ENCODE assay signal across 12 cellular contexts in the genomic region with DNA sequence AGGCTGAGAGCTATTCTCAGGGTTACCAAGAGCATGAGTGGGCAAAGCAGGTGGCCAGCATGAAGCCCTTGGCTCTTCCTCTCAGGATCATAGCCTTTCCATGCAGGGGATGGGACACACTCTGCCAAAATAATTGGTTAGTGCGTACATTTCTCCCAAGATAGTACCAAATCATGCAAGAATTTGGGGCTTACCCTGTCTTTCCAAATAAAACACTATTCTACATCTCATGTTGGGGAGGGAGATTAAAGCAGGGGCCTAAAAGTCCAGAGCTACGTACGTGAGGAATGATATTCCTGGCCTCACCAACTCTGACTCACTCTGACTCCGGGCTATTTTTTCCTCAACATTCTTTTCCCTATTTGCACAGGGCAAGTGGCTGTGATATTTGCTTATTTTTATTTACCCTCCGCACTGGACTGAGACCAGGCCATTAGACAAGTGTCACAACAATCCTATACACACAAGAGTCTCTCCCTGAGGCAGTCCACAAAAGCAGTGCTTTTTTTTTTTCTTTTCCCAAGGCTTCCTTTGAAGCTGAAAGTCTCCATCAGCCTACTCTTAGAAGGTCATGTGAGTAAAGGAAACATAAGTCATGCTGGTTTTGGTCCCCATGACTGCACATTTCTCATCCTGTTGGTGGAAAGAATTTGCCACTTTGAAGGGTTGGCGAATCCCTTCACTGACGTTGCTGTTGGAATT. TPM values are rescaled to one million over a fixed set of nuclear protein-coding genes. Genes with fewer than 3 reads are reported as not detected.
DNase-seq lines count a peak whose midpoint lies in the region; ATAC-seq, FAIRE-seq and TF ChIP-seq lines count a peak whose summit lies in the region.
"Had no signal": no experiment of that assay in that cellular context is flagged by ENCODE, and none has a peak within 500 bp of the region (broad histone marks: within the 10 kb centered on the region; RNA-seq: fewer than 3 reads in every experiment).

No MANE protein-coding gene starts in this region.

- no peak for TF ChIP-seq POLR2A in H54 (IDR thresholded peaks at IDR 0.05; ENCODE audit: low read depth, low read length)

- peaks cover 11% of the 10 kb centered on the region for H3K4me1 ChIP-seq in adipocyte (ENCODE audit: control insufficient read depth, insufficient read depth, low read length)
- H3K4me1 ChIP-seq in hepatocyte (ENCODE audit: insufficient read depth): peaks cover 16% of the 10 kb centered on the region
- H3K4me1 ChIP-seq in skeletal muscle tissue (ENCODE audit: control insufficient read depth in 3 of 3, insufficient read depth in 3 of 3, low read length in 3 of 3): peaks cover 15 to 24% (median 18%) of the 10 kb centered on the region in 3 donors

- H3K27ac ChIP-seq in hepatocyte (peak overlapping the region; percentile 56), skeletal muscle tissue (ENCODE audit: low read depth, low read length) (peak overlapping the region; percentile 72)

- FAIRE-seq in H54 (lab: Jason Lieb, UNC): peak; percentile 62
- FAIRE-seq: small intestine had no signal

- H3K9ac ChIP-seq in adipocyte (ENCODE audit: low read length) (no peak overlapping the region), skeletal muscle tissue (ENCODE audit: low read depth in 1 of 3, low read length in 3 of 3) (peak overlapping the region in 1 of 3 donors; percentile 5)

- H3K36me3 ChIP-seq in adipocyte (ENCODE audit: control insufficient read depth, insufficient read depth, low read length, severe bottlenecking): no peaks in the 10 kb centered on the region
- H3K36me3 ChIP-seq in hepatocyte (replicated peaks; ENCODE audit: insufficient read depth, low read depth): no peaks in the 10 kb centered on the region
- H3K36me3 ChIP-seq in skeletal muscle tissue (ENCODE audit: control insufficient read depth in 3 of 3, insufficient read depth in 3 of 3, low read length in 3 of 3): peaks cover 0 to 14% (median 4%) of the 10 kb centered on the region in 3 donors

- ATAC-seq in GM21381 (IDR thresholded peaks at IDR 0.05; ENCODE audit: unreplicated experiment): no peak
- ATAC-seq: stimulated activated naive CD8-positive, alpha-beta T cell treated with anti-CD3 and anti-CD28 coated beads, Interleukin-15, amount 100 ng/mL, for 72 hours had no signal

- peak overlapping the region; percentile 3 for H3K4me2 ChIP-seq in hepatocyte

- DNase-seq in H54 (ENCODE audit: insufficient read length, low spot score) (peak; percentile 9), adipocyte (ENCODE audit: low read depth) (peak; percentile 31), hepatocyte (ENCODE audit: low spot score) (peak; percentile 30)
- no peak for DNase-seq in activated CD4-positive, CD25-positive, alpha-beta regulatory T cell (lab: John Stamatoyannopoulos, UW)
- DNase-seq in NK-92 treated with Interleukin-12 subunit alpha and Interleukin-12 subunit beta, amount 100 ng/mL, for 24 hours (lab: John Stamatoyannopoulos, UW): no peak
- no peak for DNase-seq in activated CD8-positive, alpha-beta memory T cell treated with anti-CD3 and anti-CD28 coated beads, Interleukin-2, amount 50 U/mL, for 4 hours
- DNase-seq: activated T-cell treated with anti-CD3 and anti-CD28 coated beads, Interleukin-2, amount 50 U/mL, for 24 hours; small intestine; stimulated activated naive CD8-positive, alpha-beta T cell treated with anti-CD3 and anti-CD28 coated beads, Interleukin-15, amount 100 ng/mL, for 72 hours had no signal

- H3K79me2 ChIP-seq in hepatocyte: no peaks in the 10 kb centered on the region

- TF ChIP-seq CTCF in hepatocyte (IDR thresholded peaks at IDR 0.05; ENCODE audit: poor library complexity): no peak

- H3K27me3 ChIP-seq in adipocyte (replicated peaks; ENCODE audit: control insufficient read depth, insufficient read depth, low read length) (no peaks in the 10 kb centered on the region), hepatocyte (no peaks in the 10 kb centered on the region), skeletal muscle tissue (ENCODE audit: control insufficient read depth in 3 of 3, insufficient read depth in 3 of 3, low read length in 3 of 3) (no peaks in the 10 kb centered on the region)

- no peaks in the 10 kb centered on the region for H3K9me2 ChIP-seq in hepatocyte (replicated peaks; ENCODE audit: insufficient read depth)

- H4K20me1 ChIP-seq in hepatocyte (ENCODE audit: insufficient read depth, poor library complexity, severe bottlenecking): no peaks in the 10 kb centered on the region

- WGBS in hepatocyte (ENCODE audit: low lambda C conversion rate, missing lambda C conversion rate): 45% methylated on average over 7 of the region's 7 CpGs

- H3K9me3 ChIP-seq in adipocyte (ENCODE audit: control insufficient read depth, low read length) (no peaks in the 10 kb centered on the region), hepatocyte (ENCODE audit: low read depth) (no peaks in the 10 kb centered on the region), skeletal muscle tissue (ENCODE audit: control insufficient read depth in 3 of 3, low read length in 3 of 3) (no peaks in the 10 kb centered on the region)

- no peak overlapping the region for H2AFZ ChIP-seq in hepatocyte

- H3K4me3 ChIP-seq in adipocyte (ENCODE audit: low read length) (no peak overlapping the region), hepatocyte (no peak overlapping the region), skeletal muscle tissue (ENCODE audit: low read length in 3 of 3) (peak overlapping the region in 1 of 3 donors; percentile 10)

RNA-seq across cellular contexts. Expression of gene TMEM252, which starts 40.1 kb away (rescaled TPM):
- total RNA-seq in hepatocyte: 0.16 TPM in 1 of 2 replicates, not detected in the other
- 0.16 and 0.41 TPM in 2 replicates for polyA plus RNA-seq in hepatocyte
- not detected for total RNA-seq in skeletal muscle tissue
- total RNA-seq: dermis microvascular lymphatic vessel endothelial cell had no signal

Comparison
In these comparisons a context has a peak if more than half of its experiments do, and no peak if none do; other contexts are left out.
1. DNase-seq: peak in H54 (single experiment), adipocyte (single experiment) and hepatocyte (single experiment); none in activated CD4-positive, CD25-positive, alpha-beta regulatory T cell (0 of 4), NK-92 treated with Interleukin-12 subunit alpha and Interleukin-12 subunit beta, amount 100 ng/mL, for 24 hours (single experiment) and activated CD8-positive, alpha-beta memory T cell treated with anti-CD3 and anti-CD28 coated beads, Interleukin-2, amount 50 U/mL, for 4 hours (single experiment).